Comparison of ENCODE assay signal across 8 cellular contexts in the genomic region with DNA sequence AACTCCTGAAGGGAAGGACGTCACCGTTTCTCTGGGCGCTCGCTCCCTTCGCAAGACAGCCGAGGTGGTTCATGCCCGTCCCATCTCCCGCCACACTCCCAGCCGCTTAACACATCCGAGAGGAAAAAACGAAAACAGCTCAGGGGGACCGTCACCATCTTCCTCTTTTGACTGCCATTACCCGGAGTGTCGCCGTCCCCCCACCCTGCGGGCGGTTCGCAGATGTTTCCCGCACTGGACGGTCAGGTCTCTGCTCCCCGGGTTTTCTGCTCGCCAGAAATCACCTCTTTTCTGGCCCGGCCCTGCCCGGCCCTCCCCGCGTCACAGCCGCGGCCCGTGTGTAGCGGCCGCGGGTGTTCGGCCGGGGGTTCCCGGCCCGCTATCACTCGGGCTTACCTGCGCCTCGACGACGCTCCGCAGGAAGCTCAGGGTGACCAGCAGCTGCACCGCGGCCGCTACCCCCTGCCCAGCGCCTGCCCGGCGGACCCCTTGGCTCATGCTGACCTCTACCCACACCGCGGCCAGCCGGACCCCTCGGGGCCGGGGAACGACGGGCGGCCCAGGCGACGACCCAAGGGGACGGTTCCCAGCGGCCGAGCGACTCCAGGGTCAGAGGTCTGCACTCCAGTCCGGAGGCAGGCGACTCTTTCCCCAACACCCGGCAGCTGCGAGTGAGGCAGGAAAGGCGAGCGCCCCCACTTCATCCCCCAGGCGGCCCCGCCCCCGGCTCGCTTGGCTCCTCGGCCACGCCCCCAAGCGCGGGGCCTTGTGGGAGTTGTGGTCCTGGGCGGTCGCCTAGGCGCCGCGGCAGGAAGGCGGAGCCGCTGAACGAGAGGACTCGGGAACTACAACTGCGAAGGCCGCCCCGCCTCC. TPM values are rescaled to one million over a fixed set of nuclear protein-coding genes. Genes with fewer than 3 reads are reported as not detected.
DNase-seq lines count a peak whose midpoint lies in the region; ATAC-seq, FAIRE-seq and TF ChIP-seq lines count a peak whose summit lies in the region.

A gene with protein sequence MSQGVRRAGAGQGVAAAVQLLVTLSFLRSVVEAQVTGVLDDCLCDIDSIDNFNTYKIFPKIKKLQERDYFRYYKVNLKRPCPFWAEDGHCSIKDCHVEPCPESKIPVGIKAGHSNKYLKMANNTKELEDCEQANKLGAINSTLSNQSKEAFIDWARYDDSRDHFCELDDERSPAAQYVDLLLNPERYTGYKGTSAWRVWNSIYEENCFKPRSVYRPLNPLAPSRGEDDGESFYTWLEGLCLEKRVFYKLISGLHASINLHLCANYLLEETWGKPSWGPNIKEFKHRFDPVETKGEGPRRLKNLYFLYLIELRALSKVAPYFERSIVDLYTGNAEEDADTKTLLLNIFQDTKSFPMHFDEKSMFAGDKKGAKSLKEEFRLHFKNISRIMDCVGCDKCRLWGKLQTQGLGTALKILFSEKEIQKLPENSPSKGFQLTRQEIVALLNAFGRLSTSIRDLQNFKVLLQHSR (minus strand): TSS at position 673 of the 873 bp plus-strand sequence. CDS start 175 bp downstream, at position 498.

- H3K27me3 ChIP-seq in endodermal cell (ENCODE audit: control insufficient read depth, insufficient read depth, low read length, poor library complexity, severe bottlenecking) = peaks cover 22% of the 10 kb centered on the region

- H3K27ac Mint-ChIP-seq in Calu3 (ENCODE audit: unreplicated experiment) = peak within 1 kb of the TSS; percentile 54
- peak within 1 kb of the TSS; percentile 77 for H3K27ac Mint-ChIP-seq in endodermal cell

- no peaks in the 10 kb centered on the region for H3K36me3 ChIP-seq in endodermal cell (ENCODE audit: control insufficient read depth, insufficient read depth, low read length)
- H3K36me3 ChIP-seq in mesodermal cell (ENCODE audit: control insufficient read depth, insufficient read depth, low read length) = no peaks in the 10 kb centered on the region

- BruUV-seq in Calu3 (replicated peaks; lab: Mats Ljungman, UMichigan) = no TSS peak

- H3K36me3 Mint-ChIP-seq in Calu3 (ENCODE audit: insufficient read depth, unreplicated experiment) (peaks cover 19% of the 10 kb centered on the region), endodermal cell (ENCODE audit: low read depth) (no peaks in the 10 kb centered on the region)

- peak within 1 kb of the TSS; percentile 85 for H3K4me3 ChIP-seq in endodermal cell (ENCODE audit: low read length)
- peak within 1 kb of the TSS; percentile 68 for H3K4me3 ChIP-seq in mesodermal cell (ENCODE audit: extremely low read depth, insufficient read depth, low read length, poor library complexity, severe bottlenecking)

- CTCF ChIA-PET in Calu3 (lab: Charles Lee) = no interaction called here

- TF ChIP-seq CTCF in Calu3 (IDR thresholded peaks at IDR 0.05; ENCODE audit: unreplicated experiment) (no peak), endodermal cell (conservative IDR thresholded peaks at IDR 0.05) (no peak)

- H3K4me1 Mint-ChIP-seq in Calu3 (ENCODE audit: low read depth, unreplicated experiment) (peaks cover 23% of the 10 kb centered on the region), endodermal cell (no peaks in the 10 kb centered on the region)

- no peak within 1 kb of the TSS for H3K27ac ChIP-seq in endodermal cell (ENCODE audit: low read depth, low read length)
- no peak within 1 kb of the TSS for H3K27ac ChIP-seq in mesodermal cell (ENCODE audit: low read depth, low read length, severe bottlenecking)

- H3K9ac ChIP-seq in endodermal cell (ENCODE audit: extremely low read depth, low read length, poor library complexity, severe bottlenecking) = peak within 1 kb of the TSS; percentile 84

- intact Hi-C loops in Calu3 (cut with micrococcal nuclease; ENCODE audit: unreplicated experiment) = loop anchor here (5.0 to 10.0 kb wide), 2 partner anchors 137 to 174 kb away; a partner anchor contains a TSS

- DNase-seq in Calu3 (peak; percentile 98), HTR-8/SVneo (ENCODE audit: insufficient read length, low spot score) (peak; percentile 94), NOMO-1 treated with DMSO at 0.1 percent for 48 hours (lab: John Stamatoyannopoulos, UW; ENCODE audit: unreplicated experiment) (peak; percentile 92), endodermal cell (peak; percentile 99)
- peak; percentile 78 for DNase-seq in activated CD8-positive, alpha-beta memory T cell treated with anti-CD3 and anti-CD28 coated beads, Interleukin-2, amount 50 U/mL, for 1 hour (ENCODE audit: extremely low read depth)
- DNase-seq in stimulated activated CD8-positive, alpha-beta memory T cell treated with anti-CD3 and anti-CD28 coated beads, Interleukin-15, amount 100 ng/mL, for 24 hours (ENCODE audit: low read depth) = peak; percentile 96

- H3K9me3 ChIP-seq in endodermal cell (ENCODE audit: control insufficient read depth, low read length) = no peaks in the 10 kb centered on the region
- no peaks in the 10 kb centered on the region for H3K9me3 ChIP-seq in mesodermal cell (ENCODE audit: control insufficient read depth, low read length)

- peak; percentile 36 for FAIRE-seq in HTR-8/SVneo (lab: Jason Lieb, UNC)

- H3K9me3 Mint-ChIP-seq in Calu3 (ENCODE audit: low read depth, unreplicated experiment) = no peaks in the 10 kb centered on the region
- no peaks in the 10 kb centered on the region for H3K9me3 Mint-ChIP-seq in endodermal cell

- H3K4me3 Mint-ChIP-seq in Calu3 (ENCODE audit: low read depth, unreplicated experiment) = peak within 1 kb of the TSS; percentile 70
- peak within 1 kb of the TSS; percentile 78 for H3K4me3 Mint-ChIP-seq in endodermal cell

- H3K27me3 Mint-ChIP-seq in Calu3 (ENCODE audit: unreplicated experiment) (peaks cover 40% of the 10 kb centered on the region), endodermal cell (ENCODE audit: insufficient read depth) (peaks cover 49% of the 10 kb centered on the region)

- ATAC-seq in GM21381 (IDR thresholded peaks at IDR 0.05; ENCODE audit: unreplicated experiment) = peak; percentile 82

- H3K4me1 ChIP-seq in endodermal cell (ENCODE audit: control insufficient read depth, insufficient read depth, low read length) (peaks cover 5% of the 10 kb centered on the region), mesodermal cell (ENCODE audit: control insufficient read depth, insufficient read depth, low read length, poor library complexity, severe bottlenecking) (no peaks in the 10 kb centered on the region)

- 0 to 1% methylated on average over 37 to 88 of the region's 88 CpGs for WGBS in endodermal cell (ENCODE audit: insufficient coverage in 1 of 2, insufficient read length in 1 of 2), 2 experiments
- 0 to 1% methylated on average over 54 to 71 of the region's 88 CpGs for WGBS in mesodermal cell (ENCODE audit: insufficient coverage in 2 of 2), 2 experiments

RNA-seq across cellular contexts. Expression of the gene that starts here (rescaled TPM):
- total RNA-seq in Calu3 (2022) = 4.4 and 6.4 TPM in 2 replicates
- total RNA-seq in endodermal cell = 1 to 10 TPM; 4.9 to 5.6 TPM
- polyA plus RNA-seq in endodermal cell (2013, experiment 1 of 2) = 4.2 TPM
- 4.5 TPM for polyA plus RNA-seq in endodermal cell (2013, experiment 2 of 2)
- 4.5 TPM for polyA plus RNA-seq in mesodermal cell (2013, experiment 1 of 2)
- 6.1 TPM for polyA plus RNA-seq in mesodermal cell (2013, experiment 2 of 2)
